23 cellular contexts compared by ENCODE assay signal in genomic region chr12:28104338-28104737, GRCh38.
"Had no signal": no experiment of that assay in that cellular context is flagged by ENCODE, and none has a peak within 500 bp of the region (broad histone marks: within the 10 kb centered on the region; RNA-seq: fewer than 3 reads in every experiment).

No MANE protein-coding gene starts in this region.

- H3K4me3 ChIP-seq: esophagus squamous epithelium, lung, skin epidermis, tibial artery had no signal

- H3K9me3 ChIP-seq: esophagus squamous epithelium, tibial artery had no signal

- H3K27me3 ChIP-seq: esophagus squamous epithelium, foreskin keratinocyte, tibial artery had no signal

- H3K36me3 ChIP-seq: esophagus squamous epithelium, tibial artery had no signal

- ATAC-seq: activated CD4-positive, alpha-beta T cell treated with anti-CD3 and anti-CD28 coated beads for 36 hours; activated naive CD8-positive, alpha-beta T cell treated with anti-CD3 and anti-CD28 coated beads, Interleukin-2, amount 50 U/mL, for 24 hours; activated T-cell treated with anti-CD3 and anti-CD28 coated beads, Interleukin-2, amount 50 U/mL, for 72 hours; foreskin keratinocyte; left colon; naive thymus-derived CD8-positive, alpha-beta T cell; stimulated activated effector memory CD8-positive, alpha-beta T cell treated with anti-CD3 and anti-CD28 coated beads, Interleukin-12 subunit alpha, Interleukin-12 subunit beta, amount 100 ng/mL, for 72 hours; stimulated activated naive CD8-positive, alpha-beta T cell treated with anti-CD3 and anti-CD28 coated beads, Interleukin-15, amount 100 ng/mL, for 72 hours; T-helper 17 cell had no signal

- H3K4me1 ChIP-seq: esophagus squamous epithelium, tibial artery had no signal

- DNase-seq: activated B cell treated with CpG ODN at 0.5 μM for 24 hours; activated CD4-positive, alpha-beta T cell treated with anti-CD3 and anti-CD28 coated beads for 36 hours; activated CD4-positive, alpha-beta T cell treated with anti-CD3 and anti-CD28 coated beads, Interleukin-2, amount 50 U/mL, for 48 hours; activated effector memory CD4-positive, alpha-beta T cell treated with anti-CD3 and anti-CD28 coated beads, Interleukin-2, amount 50 U/mL, for 16 hours; activated naive CD4-positive, alpha-beta T cell treated with anti-CD3 and anti-CD28 coated beads, Interleukin-2, amount 50 U/mL, for 16 hours; activated naive CD8-positive, alpha-beta T cell treated with anti-CD3 and anti-CD28 coated beads, Interleukin-2, amount 50 U/mL, for 24 hours; activated T-cell treated with anti-CD3 and anti-CD28 coated beads, Interleukin-2, amount 50 U/mL, for 72 hours; anterior cingulate cortex; cerebellar nuclear complex; cortex of kidney; endodermal cell; esophagus squamous epithelium; foreskin keratinocyte; left colon; naive thymus-derived CD8-positive, alpha-beta T cell; stimulated activated CD4-positive, alpha-beta T cell treated with anti-CD3 and anti-CD28 coated beads, Interleukin-2, amount 100 ng/mL, for 24 hours; stimulated activated naive CD8-positive, alpha-beta T cell treated with anti-CD3 and anti-CD28 coated beads, Interleukin-15, amount 100 ng/mL, for 72 hours; SW 1271; T-helper 17 cell; tibial artery had no signal

- H3K27ac ChIP-seq: esophagus squamous epithelium, foreskin keratinocyte, skin epidermis, tibial artery had no signal
